In the genomic region with DNA sequence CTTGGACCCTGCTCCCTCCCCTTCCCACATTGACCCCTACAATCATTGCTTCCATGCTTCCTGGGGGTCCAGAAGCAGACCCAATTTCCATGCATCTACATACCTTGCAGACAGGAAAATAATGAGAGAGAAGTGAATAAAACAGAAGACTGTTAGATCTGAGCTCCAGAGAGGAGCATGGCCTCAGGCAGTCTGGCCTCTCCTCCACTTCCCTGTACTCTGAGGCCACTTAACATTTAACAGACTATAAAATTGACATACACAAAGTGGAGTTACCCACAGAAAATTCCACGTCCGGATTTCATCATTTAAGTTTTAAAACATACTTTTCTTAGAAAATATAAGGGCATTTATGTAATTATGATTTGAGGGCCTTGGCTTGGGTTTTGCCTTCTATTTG, we compare ENCODE assay signal across 23 cellular contexts. TPM values are rescaled to one million over a fixed set of nuclear protein-coding genes. Genes with fewer than 3 reads are reported as not detected.
"Had no signal": no experiment of that assay in that cellular context is flagged by ENCODE, and none has a peak within 500 bp of the region (broad histone marks: within the 10 kb centered on the region; RNA-seq: fewer than 3 reads in every experiment).

No MANE protein-coding gene starts in this region.

- DNase-seq: activated CD4-positive, alpha-beta T cell treated with anti-CD3 and anti-CD28 coated beads for 48 hours; activated CD4-positive, alpha-beta T cell treated with anti-CD3 and anti-CD28 coated beads, Interleukin-2, amount 50 U/mL, for 4 hours; activated CD4-positive, CD25-positive, alpha-beta regulatory T cell treated with anti-CD3 and anti-CD28 coated beads, Interleukin-2, amount 50 U/mL, for 72 hours; activated CD8-positive, alpha-beta memory T cell treated with anti-CD3 and anti-CD28 coated beads, Interleukin-2, amount 50 U/mL, for 48 hours; activated CD8-positive, alpha-beta T cell treated with anti-CD3 and anti-CD28 coated beads, Interleukin-2, amount 10 ng/mL, durations not matched to agents 7 days and 5 days; activated naive CD4-positive, alpha-beta T cell treated with anti-CD3 and anti-CD28 coated beads, Interleukin-2, amount 50 U/mL, for 16 hours; activated T-cell treated with anti-CD3 and anti-CD28 coated beads, Interleukin-2, amount 50 U/mL, for 1 hour; amygdala; brain microvascular endothelial cell; Karpas-422; MM.1S; NCI-H1105 treated with DMSO at 0.1 percent for 48 hours; NCI-H1436 treated with DMSO at 0.1 percent for 48 hours; NCI-H187 treated with DMSO at 0.1 percent for 48 hours; NCI-H2081 treated with DMSO at 0.1 percent for 48 hours; NCI-H2227 treated with DMSO at 0.1 percent for 48 hours; NCI-H446 treated with DMSO at 0.1 percent for 48 hours; NCI-H524 treated with DMSO at 0.1 percent for 48 hours; SK-N-SH; T-helper 1 cell had no signal

- H3K27ac Mint-ChIP-seq: activated CD8-positive, alpha-beta T cell treated with anti-CD3 and anti-CD28 coated beads, Interleukin-2, amount 10 ng/mL, durations not matched to agents 7 days and 5 days had no signal

- H3K4me3 ChIP-seq: cardiac muscle cell had no signal

- ATAC-seq: activated CD8-positive, alpha-beta T cell treated with anti-CD3 and anti-CD28 coated beads, Interleukin-2, amount 10 ng/mL, durations not matched to agents 7 days and 5 days had no signal

- H3K36me3 ChIP-seq: brain microvascular endothelial cell, cardiac muscle cell had no signal

- H3K9me3 ChIP-seq: SK-N-SH had no signal

- H3K4me2 ChIP-seq: SK-N-SH had no signal

- H3K27me3 ChIP-seq: brain microvascular endothelial cell had no signal

- H3K9ac ChIP-seq: SK-N-SH had no signal

- H3K4me3 Mint-ChIP-seq: activated CD8-positive, alpha-beta T cell treated with anti-CD3 and anti-CD28 coated beads, Interleukin-2, amount 10 ng/mL, durations not matched to agents 7 days and 5 days had no signal

- H3K27ac ChIP-seq: brain microvascular endothelial cell, cardiac muscle cell had no signal

RNA-seq across cellular contexts. Expression of gene PRSS12, which starts 2.1 kb away (rescaled TPM):
- total RNA-seq: activated CD8-positive, alpha-beta T cell treated with anti-CD3 and anti-CD28 coated beads, Interleukin-2, amount 10 ng/mL, durations not matched to agents 7 days and 5 days; OCI-LY7; T-helper 2 cell treated with Interferon-gamma antibody and Interleukin-4, amounts not matched to agents 100 ng/mL and 5 ng/mL, for 36 hours had no signal
